ENCODE assay signal across 11 cellular contexts in the genomic region with DNA sequence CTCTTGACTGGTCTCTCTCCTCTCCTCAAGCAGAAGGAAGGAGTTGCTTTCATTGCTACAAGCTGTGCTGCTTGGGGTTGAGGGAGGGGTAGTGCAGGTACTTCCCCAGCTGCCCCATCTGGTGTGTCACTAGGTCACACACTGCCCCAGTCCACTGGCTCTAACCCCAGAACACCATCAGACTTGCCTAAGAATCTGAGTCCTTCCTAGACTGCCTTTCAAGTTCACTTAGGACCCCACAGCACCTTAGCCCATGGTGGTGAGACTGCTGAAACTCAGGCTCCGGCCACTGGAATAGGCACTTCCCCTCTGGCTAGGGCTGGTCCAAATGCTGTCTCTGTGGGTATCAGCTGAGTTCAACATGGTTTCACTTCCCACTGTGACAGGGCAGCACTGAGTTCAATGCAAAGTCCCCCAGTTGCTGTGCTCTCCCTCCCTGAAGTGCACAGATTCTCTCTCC.
A peak's percentile ranks its signal among the peaks of the same experiment; 100 is the strongest.
DNase-seq lines count a peak whose midpoint lies in the region; ATAC-seq, FAIRE-seq and TF ChIP-seq lines count a peak whose summit lies in the region.
"Had no signal": no experiment of that assay in that cellular context is flagged by ENCODE, and none has a peak within 500 bp of the region (broad histone marks: within the 10 kb centered on the region; RNA-seq: fewer than 3 reads in every experiment).

No MANE protein-coding gene starts in this region.

- intact Hi-C loops in pancreas (cut with DNase I) = no loop called here

- H3K36me3 ChIP-seq in pancreas = no peaks in the 10 kb centered on the region

- H3K4me3 Mint-ChIP-seq in stimulated activated memory B cell treated with anti-CD40 and anti-IgM and Interleukin-4, amounts not matched to agents 10 μg/mL and 1 μg/mL and 100 μg/mL, for 72 hours = no peak overlapping the region
- H3K4me3 Mint-ChIP-seq in immature natural killer cell = no peak overlapping the region

- peak; percentile 46 for TF ChIP-seq POLR2A in GM19193 (IDR thresholded peaks at IDR 0.05; ENCODE audit: extremely low read depth, insufficient read depth, insufficient read length)

- H3K36me3 Mint-ChIP-seq in stimulated activated memory B cell treated with anti-CD40 and anti-IgM and Interleukin-4, amounts not matched to agents 10 μg/mL and 1 μg/mL and 100 μg/mL, for 72 hours = no peaks in the 10 kb centered on the region
- no peaks in the 10 kb centered on the region for H3K36me3 Mint-ChIP-seq in immature natural killer cell

- H3K4me1 Mint-ChIP-seq in stimulated activated memory B cell treated with anti-CD40 and anti-IgM and Interleukin-4, amounts not matched to agents 10 μg/mL and 1 μg/mL and 100 μg/mL, for 72 hours = no peaks in the 10 kb centered on the region
- no peaks in the 10 kb centered on the region for H3K4me1 Mint-ChIP-seq in immature natural killer cell

- no peak for TF ChIP-seq CTCF in pancreas (IDR thresholded peaks at IDR 0.05)

- no peak overlapping the region for H3K4me3 ChIP-seq in pancreas

- ATAC-seq in HG02623 (IDR thresholded peaks at IDR 0.05; ENCODE audit: unreplicated experiment) (peak; percentile 99), HG03457 (IDR thresholded peaks at IDR 0.05; ENCODE audit: unreplicated experiment) (peak; percentile 94), pancreas (no peak)
- ATAC-seq in stimulated activated memory B cell treated with anti-CD40 and anti-IgM and Interleukin-4, amounts not matched to agents 10 μg/mL and 1 μg/mL and 100 μg/mL, for 72 hours = peak; percentile 91

- DNase-seq in activated naive CD4-positive, alpha-beta T cell treated with Interleukin-2 at 50 U/mL for 16 hours = no peak
- DNase-seq in pancreas (no peak), DMS 273 treated with DMSO at 0.1 percent for 48 hours (lab: John Stamatoyannopoulos, UW) (no peak), immature natural killer cell (no peak)
- DNase-seq: activated CD8-positive, alpha-beta memory T cell treated with anti-CD3 and anti-CD28 coated beads, Interleukin-2, amount 50 U/mL, for 48 hours; NCI-H2107 had no signal

- H3K27me3 Mint-ChIP-seq in stimulated activated memory B cell treated with anti-CD40 and anti-IgM and Interleukin-4, amounts not matched to agents 10 μg/mL and 1 μg/mL and 100 μg/mL, for 72 hours = peaks cover 42% of the 10 kb centered on the region
- H3K27me3 Mint-ChIP-seq in immature natural killer cell (ENCODE audit: low read depth in 3 of 3) = peaks cover 1 to 14% (median 3%) of the 10 kb centered on the region in 3 donors

- H3K9me3 ChIP-seq in pancreas = no peaks in the 10 kb centered on the region

- no peak overlapping the region for H3K27ac Mint-ChIP-seq in stimulated activated memory B cell treated with anti-CD40 and anti-IgM and Interleukin-4, amounts not matched to agents 10 μg/mL and 1 μg/mL and 100 μg/mL, for 72 hours
- H3K27ac Mint-ChIP-seq in immature natural killer cell = no peak overlapping the region

- 86 to 89% methylated on average over 1 of the region's 1 CpG for WGBS in pancreas, 2 donors

- H3K4me1 ChIP-seq in pancreas = no peaks in the 10 kb centered on the region

- peaks cover 4% of the 10 kb centered on the region for H3K9me3 Mint-ChIP-seq in stimulated activated memory B cell treated with anti-CD40 and anti-IgM and Interleukin-4, amounts not matched to agents 10 μg/mL and 1 μg/mL and 100 μg/mL, for 72 hours
- H3K9me3 Mint-ChIP-seq in immature natural killer cell = peaks cover 0 to 7% (median 0%) of the 10 kb centered on the region in 6 donors

- no peak for FAIRE-seq in pancreas (lab: Jason Lieb, UNC)

- no peak overlapping the region for H3K27ac ChIP-seq in pancreas
- H3K27ac ChIP-seq: HL-60 had no signal

- H3K27me3 ChIP-seq in pancreas = no peaks in the 10 kb centered on the region

Comparison
In these comparisons a context has a peak if more than half of its experiments do, and no peak if none do; other contexts are left out.
1. ATAC-seq: peak in HG02623 (single experiment), HG03457 (single experiment) and stimulated activated memory B cell treated with anti-CD40 and anti-IgM and Interleukin-4, amounts not matched to agents 10 μg/mL and 1 μg/mL and 100 μg/mL, for 72 hours (single experiment); none in pancreas (0 of 4).